ENCODE assay signal across 38 cellular contexts in genomic region chrX:147485207-147485606, GRCh38.
"Had no signal": no experiment of that assay in that cellular context is flagged by ENCODE, and none has a peak within 500 bp of the region (broad histone marks: within the 10 kb centered on the region; RNA-seq: fewer than 3 reads in every experiment).

No MANE protein-coding gene starts in this region.

- ATAC-seq: activated naive CD4-positive, alpha-beta T cell treated with anti-CD3 and anti-CD28 coated beads, Interleukin-2, amount 50 U/mL, for 72 hours; activated naive CD8-positive, alpha-beta T cell treated with anti-CD3 and anti-CD28 coated beads, Interleukin-2, amount 50 U/mL, for 24 hours; activated T-cell treated with anti-CD3 and anti-CD28 coated beads, Interleukin-2, amount 50 U/mL, for 4 hours; activated T-cell treated with anti-CD3 and anti-CD28 coated beads, Interleukin-2, amount 50 U/mL, for 72 hours; activated T-helper 17 cell treated with anti-CD3 and anti-CD28 coated beads, Interleukin-2, amount 50 U/mL, for 72 hours; body of pancreas had no signal

- H3K36me3 ChIP-seq: adrenal gland, ascending aorta, brain microvascular endothelial cell, breast epithelium, cardiac muscle cell had no signal

- H3K27me3 Mint-ChIP-seq: activated naive CD4-positive, alpha-beta T cell treated with anti-CD3 and anti-CD28 coated beads, Interleukin-2, amount 10 ng/mL, durations not matched to agents 7 days and 5 days; activated naive CD4-positive, alpha-beta T cell treated with anti-CD3 and anti-CD28 coated beads, Interleukin-2, amount 50 U/mL, for 24 hours; activated naive CD8-positive, alpha-beta T cell; activated naive CD8-positive, alpha-beta T cell treated with anti-CD3 and anti-CD28 coated beads for 36 hours; activated naive CD8-positive, alpha-beta T cell treated with anti-CD3 and anti-CD28 coated beads, Interleukin-2, amount 10 ng/mL, durations not matched to agents 7 days and 5 days; activated naive CD8-positive, alpha-beta T cell treated with anti-CD3 and anti-CD28 coated beads, Interleukin-2, amount 50 U/mL, for 24 hours; activated T-helper 17 cell treated with anti-CD3 and anti-CD28 coated beads, Interleukin-2, amount 50 U/mL, for 72 hours; brain; central memory CD8-positive, alpha-beta T cell had no signal

- H3K27me3 ChIP-seq: adrenal gland, ascending aorta, body of pancreas, brain microvascular endothelial cell, cardiac muscle cell had no signal

- H3K36me3 Mint-ChIP-seq: activated naive CD4-positive, alpha-beta T cell treated with anti-CD3 and anti-CD28 coated beads, Interleukin-2, amount 10 ng/mL, durations not matched to agents 7 days and 5 days; activated naive CD4-positive, alpha-beta T cell treated with anti-CD3 and anti-CD28 coated beads, Interleukin-2, amount 50 U/mL, for 24 hours; activated naive CD4-positive, alpha-beta T cell treated with anti-CD3 and anti-CD28 coated beads, Interleukin-2, amount 50 U/mL, for 72 hours; activated naive CD8-positive, alpha-beta T cell; activated naive CD8-positive, alpha-beta T cell treated with anti-CD3 and anti-CD28 coated beads for 36 hours; activated naive CD8-positive, alpha-beta T cell treated with anti-CD3 and anti-CD28 coated beads, Interleukin-2, amount 10 ng/mL, durations not matched to agents 7 days and 5 days; brain had no signal

- H3K4me1 ChIP-seq: adrenal gland, ascending aorta, body of pancreas, breast epithelium had no signal

- H3K27ac Mint-ChIP-seq: activated naive CD4-positive, alpha-beta T cell treated with anti-CD3 and anti-CD28 coated beads for 36 hours; activated naive CD4-positive, alpha-beta T cell treated with anti-CD3 and anti-CD28 coated beads, Interleukin-2, amount 10 ng/mL, durations not matched to agents 7 days and 5 days; activated naive CD4-positive, alpha-beta T cell treated with anti-CD3 and anti-CD28 coated beads, Interleukin-2, amount 50 U/mL, for 24 hours; activated naive CD4-positive, alpha-beta T cell treated with anti-CD3 and anti-CD28 coated beads, Interleukin-2, amount 50 U/mL, for 72 hours; activated naive CD8-positive, alpha-beta T cell; activated naive CD8-positive, alpha-beta T cell treated with anti-CD3 and anti-CD28 coated beads for 36 hours; activated naive CD8-positive, alpha-beta T cell treated with anti-CD3 and anti-CD28 coated beads, Interleukin-2, amount 10 ng/mL, durations not matched to agents 7 days and 5 days; activated naive CD8-positive, alpha-beta T cell treated with anti-CD3 and anti-CD28 coated beads, Interleukin-2, amount 50 U/mL, for 24 hours; activated T-cell treated with anti-CD3 and anti-CD28 coated beads, Interleukin-2, amount 50 U/mL, for 24 hours; activated T-cell treated with anti-CD3 and anti-CD28 coated beads, Interleukin-2, amount 50 U/mL, for 72 hours; activated T-helper 1 cell treated with anti-CD3 and anti-CD28 coated beads, Interleukin-12 subunit alpha, Interleukin-12 subunit beta, Interleukin-2, Interleukin-4 antibody, amounts not matched to agents 30 ng/mL and 10 ng/mL and 1 ng/mL, durations not matched to agents 14 hours and 24 hours and 36 hours; activated T-helper 17 cell treated with anti-CD3 and anti-CD28 coated beads, Interleukin-2, amount 50 U/mL, for 72 hours; activated T-helper 2 cell treated with anti-CD3 and anti-CD28 coated beads, Interferon-gamma antibody, Interleukin-2, Interleukin-4, amounts not matched to agents 10 μg/mL and 5 μg/mL and 100 μg/mL, durations not matched to agents 14 hours and 24 hours and 36 hours; brain had no signal

- H3K4me3 ChIP-seq: adrenal gland, ascending aorta, body of pancreas, breast epithelium, cardiac muscle cell had no signal

- H3K9me3 Mint-ChIP-seq: activated naive CD4-positive, alpha-beta T cell treated with anti-CD3 and anti-CD28 coated beads for 36 hours; activated naive CD4-positive, alpha-beta T cell treated with anti-CD3 and anti-CD28 coated beads, Interleukin-2, amount 10 ng/mL, durations not matched to agents 7 days and 5 days; activated naive CD8-positive, alpha-beta T cell treated with anti-CD3 and anti-CD28 coated beads for 36 hours; activated naive CD8-positive, alpha-beta T cell treated with anti-CD3 and anti-CD28 coated beads, Interleukin-2, amount 10 ng/mL, durations not matched to agents 7 days and 5 days; activated naive CD8-positive, alpha-beta T cell treated with anti-CD3 and anti-CD28 coated beads, Interleukin-2, amount 50 U/mL, for 24 hours; activated T-cell treated with anti-CD3 and anti-CD28 coated beads, Interleukin-2, amount 50 U/mL, for 4 hours; activated T-helper 1 cell treated with anti-CD3 and anti-CD28 coated beads, Interleukin-12 subunit alpha, Interleukin-12 subunit beta, Interleukin-2, Interleukin-4 antibody, amounts not matched to agents 30 ng/mL and 10 ng/mL and 1 ng/mL, durations not matched to agents 14 hours and 24 hours and 36 hours; activated T-helper 17 cell treated with anti-CD3 and anti-CD28 coated beads, Interleukin-2, amount 50 U/mL, for 72 hours; activated T-helper 2 cell treated with anti-CD3 and anti-CD28 coated beads, Interferon-gamma antibody, Interleukin-2, Interleukin-4, amounts not matched to agents 10 μg/mL and 5 μg/mL and 100 μg/mL, durations not matched to agents 14 hours and 24 hours and 36 hours; brain had no signal

- H3K27ac ChIP-seq: adrenal gland, ascending aorta, body of pancreas, brain microvascular endothelial cell, breast epithelium, cardiac muscle cell had no signal

- H3K9me3 ChIP-seq: adrenal gland, ascending aorta, body of pancreas, breast epithelium had no signal

- H3K4me3 Mint-ChIP-seq: activated naive CD4-positive, alpha-beta T cell treated with anti-CD3 and anti-CD28 coated beads for 36 hours; activated naive CD4-positive, alpha-beta T cell treated with anti-CD3 and anti-CD28 coated beads, Interleukin-2, amount 10 ng/mL, durations not matched to agents 7 days and 5 days; activated naive CD4-positive, alpha-beta T cell treated with anti-CD3 and anti-CD28 coated beads, Interleukin-2, amount 50 U/mL, for 24 hours; activated naive CD8-positive, alpha-beta T cell; activated naive CD8-positive, alpha-beta T cell treated with anti-CD3 and anti-CD28 coated beads for 36 hours; activated naive CD8-positive, alpha-beta T cell treated with anti-CD3 and anti-CD28 coated beads, Interleukin-2, amount 10 ng/mL, durations not matched to agents 7 days and 5 days; activated naive CD8-positive, alpha-beta T cell treated with anti-CD3 and anti-CD28 coated beads, Interleukin-2, amount 50 U/mL, for 24 hours; activated T-cell treated with anti-CD3 and anti-CD28 coated beads, Interleukin-2, amount 50 U/mL, for 24 hours; activated T-cell treated with anti-CD3 and anti-CD28 coated beads, Interleukin-2, amount 50 U/mL, for 4 hours; activated T-cell treated with anti-CD3 and anti-CD28 coated beads, Interleukin-2, amount 50 U/mL, for 72 hours; activated T-helper 1 cell treated with anti-CD3 and anti-CD28 coated beads, Interleukin-12 subunit alpha, Interleukin-12 subunit beta, Interleukin-2, Interleukin-4 antibody, amounts not matched to agents 30 ng/mL and 10 ng/mL and 1 ng/mL, durations not matched to agents 14 hours and 24 hours and 36 hours; activated T-helper 17 cell treated with anti-CD3 and anti-CD28 coated beads, Interleukin-2, amount 50 U/mL, for 72 hours; brain; central memory CD8-positive, alpha-beta T cell had no signal

- DNase-seq: activated effector memory CD4-positive, alpha-beta T cell treated with anti-CD3 and anti-CD28 coated beads, Interleukin-2, amount 50 U/mL, for 16 hours; activated effector memory CD4-positive, alpha-beta T cell treated with Interleukin-2 at 50 U/mL for 16 hours; activated gamma-delta T cell; activated gamma-delta T cell treated with Interleukin-2 at 50 U/mL for 16 hours; activated naive CD4-positive, alpha-beta T cell; activated naive CD4-positive, alpha-beta T cell treated with anti-CD3 and anti-CD28 coated beads for 36 hours; activated naive CD4-positive, alpha-beta T cell treated with anti-CD3 and anti-CD28 coated beads, Interleukin-2, amount 10 ng/mL, durations not matched to agents 7 days and 5 days; activated naive CD4-positive, alpha-beta T cell treated with anti-CD3 and anti-CD28 coated beads, Interleukin-2, amount 50 U/mL, for 16 hours; activated naive CD4-positive, alpha-beta T cell treated with Interleukin-2 at 50 U/mL for 16 hours; activated naive CD8-positive, alpha-beta T cell treated with anti-CD3 and anti-CD28 coated beads for 36 hours; activated naive CD8-positive, alpha-beta T cell treated with anti-CD3 and anti-CD28 coated beads, Interleukin-2, amount 10 ng/mL, durations not matched to agents 7 days and 5 days; activated naive CD8-positive, alpha-beta T cell treated with anti-CD3 and anti-CD28 coated beads, Interleukin-2, amount 50 U/mL, for 24 hours; activated T-cell treated with anti-CD3 and anti-CD28 coated beads for 4 hours; activated T-cell treated with anti-CD3 and anti-CD28 coated beads, Interleukin-2, amount 50 U/mL, for 1 hour; activated T-cell treated with anti-CD3 and anti-CD28 coated beads, Interleukin-2, amount 50 U/mL, for 24 hours; activated T-cell treated with anti-CD3 and anti-CD28 coated beads, Interleukin-2, amount 50 U/mL, for 4 hours; activated T-cell treated with anti-CD3 and anti-CD28 coated beads, Interleukin-2, amount 50 U/mL, for 48 hours; activated T-cell treated with anti-CD3 and anti-CD28 coated beads, Interleukin-2, amount 50 U/mL, for 72 hours; adrenal gland; amniotic stem cell; amygdala; aorta; body of pancreas; brain microvascular endothelial cell; caudate nucleus; central memory CD4-positive, alpha-beta T cell; cerebellar nuclear complex had no signal

- H3K4me1 Mint-ChIP-seq: activated naive CD4-positive, alpha-beta T cell treated with anti-CD3 and anti-CD28 coated beads, Interleukin-2, amount 10 ng/mL, durations not matched to agents 7 days and 5 days; activated naive CD4-positive, alpha-beta T cell treated with anti-CD3 and anti-CD28 coated beads, Interleukin-2, amount 50 U/mL, for 24 hours; activated naive CD8-positive, alpha-beta T cell treated with anti-CD3 and anti-CD28 coated beads for 36 hours; activated naive CD8-positive, alpha-beta T cell treated with anti-CD3 and anti-CD28 coated beads, Interleukin-2, amount 10 ng/mL, durations not matched to agents 7 days and 5 days; activated naive CD8-positive, alpha-beta T cell treated with anti-CD3 and anti-CD28 coated beads, Interleukin-2, amount 50 U/mL, for 24 hours; activated T-helper 17 cell treated with anti-CD3 and anti-CD28 coated beads, Interleukin-2, amount 50 U/mL, for 72 hours; brain; central memory CD8-positive, alpha-beta T cell had no signal
